Comparison of ENCODE assay signal across 8 cellular contexts in the genomic region with DNA sequence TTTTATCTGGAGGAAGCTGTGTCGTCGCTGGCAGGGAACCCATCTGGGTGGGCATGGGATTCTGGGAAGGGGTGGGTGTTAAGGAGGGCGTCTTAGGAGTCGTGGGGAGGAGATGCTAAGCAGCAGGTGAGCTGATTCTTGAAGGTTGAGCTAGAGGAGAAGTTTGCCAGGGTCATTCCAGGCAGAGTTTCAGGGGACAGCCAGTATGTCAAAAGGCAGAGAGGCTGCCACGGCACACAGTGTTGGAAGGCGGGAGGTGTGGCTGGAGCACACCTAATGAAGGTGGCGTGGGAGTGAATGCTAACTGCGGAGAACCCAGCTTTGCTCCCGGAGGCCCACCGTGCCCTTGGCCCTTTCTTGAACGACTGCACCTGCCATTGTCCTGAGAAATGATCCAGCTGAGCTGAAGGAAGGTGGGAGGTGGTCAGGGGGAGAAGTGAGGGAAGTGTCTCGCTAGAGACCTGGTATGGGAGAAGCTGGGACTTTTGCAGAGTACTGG. TPM values are rescaled to one million over a fixed set of nuclear protein-coding genes. Genes with fewer than 3 reads are reported as not detected.
DNase-seq lines count a peak whose midpoint lies in the region; ATAC-seq and TF ChIP-seq lines count a peak whose summit lies in the region.

No MANE protein-coding gene starts in this region.

- no peaks in the 10 kb centered on the region for H3K9me3 ChIP-seq in BLaER1 treated with 17β-estradiol and CSF1 and Interleukin-3, amounts not matched to agents 10 nM and 100 nM (replicated peaks in 1 of 11)
- no peaks in the 10 kb centered on the region for H3K9me3 ChIP-seq in neural progenitor cell (ENCODE audit: low read depth)

- no peak for ATAC-seq in effector memory CD8-positive, alpha-beta T cell (replicated peaks)

- peak overlapping the region; percentile 92 to 95 for H3K27ac Mint-ChIP-seq in effector memory CD8-positive, alpha-beta T cell
- H3K27ac Mint-ChIP-seq in neural progenitor cell: peak overlapping the region; percentile 59

- peak overlapping the region; percentile 83 to 97 (median 90) for H3K4me3 ChIP-seq in BLaER1 treated with 17β-estradiol and CSF1 and Interleukin-3, amounts not matched to agents 10 nM and 100 nM
- H3K4me3 ChIP-seq in NB4 (ENCODE audit: low read depth, low read length) (peak overlapping the region; percentile 77), neural progenitor cell (peak overlapping the region; percentile 90)

- peaks cover 40% of the 10 kb centered on the region for H3K79me2 ChIP-seq in neural progenitor cell (ENCODE audit: low read depth)

- DNase-seq in NB4 (ENCODE audit: low read depth): no peak
- DNase-seq in effector memory CD8-positive, alpha-beta T cell: no peak
- DNase-seq in neural progenitor cell (ENCODE audit: low spot score): no peak
- DNase-seq in AG20443 (ENCODE audit: low spot score): no peak
- DNase-seq in DMS79 (lab: John Stamatoyannopoulos, UW): no peak
- no peak for DNase-seq in hypothalamus (lab: John Stamatoyannopoulos, UW)
- no peak for DNase-seq in NOMO-1 (lab: John Stamatoyannopoulos, UW; ENCODE audit: unreplicated experiment in 2 of 2)

- H3K36me3 ChIP-seq in BLaER1 treated with 17β-estradiol and CSF1 and Interleukin-3, amounts not matched to agents 10 nM and 100 nM: peaks cover 0 to 28% (median 16%) of the 10 kb centered on the region in 11 experiments; a peak in 14 of 22 replicates
- H3K36me3 ChIP-seq in neural progenitor cell: no peaks in the 10 kb centered on the region

- peaks cover 27% of the 10 kb centered on the region for H3F3A ChIP-seq in neural progenitor cell (ENCODE audit: low read depth)

- H3K27me3 Mint-ChIP-seq in effector memory CD8-positive, alpha-beta T cell: no peaks in the 10 kb centered on the region
- H3K27me3 Mint-ChIP-seq in neural progenitor cell (ENCODE audit: insufficient read depth, low read depth): peaks cover 8% of the 10 kb centered on the region

- H3K4me3 Mint-ChIP-seq in effector memory CD8-positive, alpha-beta T cell: peak overlapping the region; percentile 89 to 94
- peak overlapping the region; percentile 91 for H3K4me3 Mint-ChIP-seq in neural progenitor cell

- no peak for TF ChIP-seq CTCF in NB4 (IDR thresholded peaks at IDR 0.05; ENCODE audit: low read depth, low read length)
- no peak for TF ChIP-seq CTCF in neural progenitor cell (IDR thresholded peaks at IDR 0.05)

- H3K4me1 ChIP-seq in BLaER1 treated with 17β-estradiol and CSF1 and Interleukin-3, amounts not matched to agents 10 nM and 100 nM: peaks cover 59 to 87% (median 72%) of the 10 kb centered on the region in 10 experiments
- H3K4me1 ChIP-seq in neural progenitor cell: peaks cover 25% of the 10 kb centered on the region

- H3K4me1 Mint-ChIP-seq in effector memory CD8-positive, alpha-beta T cell (ENCODE audit: low read depth in 2 of 2): peaks cover 24 to 30% of the 10 kb centered on the region in 2 donors
- H3K4me1 Mint-ChIP-seq in neural progenitor cell: peaks cover 27% of the 10 kb centered on the region

- H2AFZ ChIP-seq in neural progenitor cell (replicated peaks): no peak overlapping the region

- no peaks in the 10 kb centered on the region for H3K27me3 ChIP-seq in BLaER1 treated with 17β-estradiol and CSF1 and Interleukin-3, amounts not matched to agents 10 nM and 100 nM
- peaks cover 10% of the 10 kb centered on the region for H3K27me3 ChIP-seq in neural progenitor cell

- H3K4me2 ChIP-seq in BLaER1 treated with 17β-estradiol and CSF1 and Interleukin-3, amounts not matched to agents 10 nM and 100 nM: peak overlapping the region; percentile 86 to 99 (median 97)
- peak overlapping the region; percentile 82 for H3K4me2 ChIP-seq in neural progenitor cell

- H4K20me1 ChIP-seq in BLaER1 treated with 17β-estradiol and CSF1 and Interleukin-3, amounts not matched to agents 10 nM and 100 nM: peaks cover 20 to 59% (median 56%) of the 10 kb centered on the region in 11 experiments; a peak in 20 of 22 replicates
- H4K20me1 ChIP-seq in neural progenitor cell (ENCODE audit: low read depth): peaks cover 24% of the 10 kb centered on the region

- H3K9ac ChIP-seq in BLaER1 treated with 17β-estradiol and CSF1 and Interleukin-3, amounts not matched to agents 10 nM and 100 nM: peak overlapping the region; percentile 85 to 95 (median 92); a peak in 20 of 22 replicates
- no peak overlapping the region for H3K9ac ChIP-seq in neural progenitor cell

- H3K9me3 Mint-ChIP-seq in effector memory CD8-positive, alpha-beta T cell: no peaks in the 10 kb centered on the region
- H3K9me3 Mint-ChIP-seq in neural progenitor cell: no peaks in the 10 kb centered on the region

- no peak for TF ChIP-seq POLR2A in NB4 (IDR thresholded peaks at IDR 0.05; ENCODE audit: extremely low read depth, insufficient read length)

- peak overlapping the region in 10 of 11 experiments; percentile 82 to 91 (median 89); a peak in 12 of 22 replicates for H3K27ac ChIP-seq in BLaER1 treated with 17β-estradiol and CSF1 and Interleukin-3, amounts not matched to agents 10 nM and 100 nM
- no peak overlapping the region for H3K27ac ChIP-seq in neural progenitor cell

- H3K36me3 Mint-ChIP-seq in effector memory CD8-positive, alpha-beta T cell (ENCODE audit: insufficient read depth): peaks cover 27% of the 10 kb centered on the region
- peaks cover 5% of the 10 kb centered on the region for H3K36me3 Mint-ChIP-seq in neural progenitor cell

RNA-seq across cellular contexts. Expression of a gene that starts 1.3 kb away (rescaled TPM):
- total RNA-seq in neural progenitor cell (ENCODE audit: low replicate concordance): 62.8 and 75.1 TPM in 2 replicates

RNA-seq across cellular contexts. Expression of a gene that starts 26.3 kb away (rescaled TPM):
- 0.50 TPM in 1 of 2 replicates, not detected in the other for total RNA-seq in neural progenitor cell (ENCODE audit: low replicate concordance)
